23 cellular contexts compared by ENCODE assay signal in genomic region chr16:78628526-78628925, GRCh38.
DNase-seq lines count a peak whose midpoint lies in the region; TF ChIP-seq lines count a peak whose summit lies in the region.
"Had no signal": no experiment of that assay in that cellular context is flagged by ENCODE, and none has a peak within 500 bp of the region (broad histone marks: within the 10 kb centered on the region; RNA-seq: fewer than 3 reads in every experiment).

No MANE protein-coding gene starts in this region.

- no peak overlapping the region for H3K9ac ChIP-seq in neuronal stem cell (ENCODE audit: low read depth, low read length, poor library complexity)
- H3K9ac ChIP-seq: SK-N-SH had no signal

- no peak overlapping the region for H3K18ac ChIP-seq in neuronal stem cell (ENCODE audit: low read length)

- no peak overlapping the region for H4K91ac ChIP-seq in neuronal stem cell (ENCODE audit: low read depth, low read length, poor library complexity)

- H3K9me3 ChIP-seq in neuronal stem cell (replicated peaks in 1 of 2; ENCODE audit: control insufficient read depth in 2 of 2, insufficient read depth in 1 of 2, low read depth in 1 of 2, low read length in 2 of 2) = peaks cover 9 to 21% of the 10 kb centered on the region in 2 donors
- peaks cover 0 to 8% (median 0%) of the 10 kb centered on the region in 3 donors for H3K9me3 ChIP-seq in tibial artery
- H3K9me3 ChIP-seq in breast epithelium = peaks cover 3 to 10% of the 10 kb centered on the region in 2 donors
- H3K9me3 ChIP-seq: ascending aorta, MG63, SK-N-SH, upper lobe of right lung had no signal

- no peaks in the 10 kb centered on the region for H3K36me3 ChIP-seq in neuronal stem cell (replicated peaks in 1 of 2; ENCODE audit: control insufficient read depth in 2 of 2, insufficient read depth in 2 of 2, low read length in 2 of 2)
- no peaks in the 10 kb centered on the region for H3K36me3 ChIP-seq in tibial artery
- no peaks in the 10 kb centered on the region for H3K36me3 ChIP-seq in breast epithelium
- H3K36me3 ChIP-seq: ascending aorta, MG63, upper lobe of right lung had no signal

- H2BK15ac ChIP-seq in neuronal stem cell (ENCODE audit: low read length) = no peak overlapping the region

- TF ChIP-seq CTCF in fibroblast of villous mesenchyme (IDR thresholded peaks at IDR 0.05; ENCODE audit: insufficient read depth, low read depth, low read length) (no peak), tibial artery (IDR thresholded peaks at IDR 0.05) (no peak), breast epithelium (IDR thresholded peaks at IDR 0.05) (no peak)

- no peak overlapping the region for H2AK5ac ChIP-seq in neuronal stem cell (ENCODE audit: low read depth, low read length)

- no peak overlapping the region for H3K23ac ChIP-seq in neuronal stem cell (ENCODE audit: low read depth, low read length, poor library complexity)

- H3K4me1 ChIP-seq in neuronal stem cell (ENCODE audit: control insufficient read depth in 2 of 2, insufficient read depth in 1 of 2, low read depth in 1 of 2, low read length in 2 of 2) (peaks cover 6 to 9% of the 10 kb centered on the region in 2 donors), tibial artery (peaks cover 0 to 16% (median 3%) of the 10 kb centered on the region in 4 donors), breast epithelium (no peaks in the 10 kb centered on the region)
- H3K4me1 ChIP-seq: ascending aorta, upper lobe of right lung had no signal

- no peak overlapping the region for H3K14ac ChIP-seq in neuronal stem cell (ENCODE audit: low read length)

- no peak overlapping the region for H3K4me2 ChIP-seq in neuronal stem cell (ENCODE audit: insufficient read depth, low read length, poor library complexity, severe bottlenecking)
- H3K4me2 ChIP-seq: SK-N-SH had no signal

- peak overlapping the region; percentile 46 for H2AFZ ChIP-seq in neuronal stem cell (ENCODE audit: low read length)

- DNase-seq in NCI-H82 (lab: John Stamatoyannopoulos, UW) (peak; percentile 25), NCI-H82 treated with DMSO at 0.1 percent for 48 hours (lab: John Stamatoyannopoulos, UW; ENCODE audit: unreplicated experiment) (no peak), fibroblast of villous mesenchyme (ENCODE audit: low read depth) (peak; percentile 7), neuronal stem cell (ENCODE audit: low spot score) (no peak), hypothalamus (lab: John Stamatoyannopoulos, UW) (no peak), tibial artery (no peak), H4 (ENCODE audit: low spot score) (no peak), breast epithelium (ENCODE audit: low spot score in 2 of 2) (no peak)
- DNase-seq: activated CD4-positive, alpha-beta T cell treated with anti-CD3 and anti-CD28 coated beads, Interleukin-2, amount 50 U/mL, for 4 hours; activated CD4-positive, CD25-positive, alpha-beta regulatory T cell; activated T-cell treated with anti-CD3 and anti-CD28 coated beads, Interleukin-2, amount 50 U/mL, for 72 hours; islet precursor cell; left ventricle myocardium superior; MG63; naive B cell; NCI-H1930; NK-92 treated with Interleukin-12 subunit alpha and Interleukin-12 subunit beta, amount 100 ng/mL, for 24 hours; occipital lobe; SK-N-SH; upper lobe of right lung had no signal

- no peak overlapping the region for H2BK120ac ChIP-seq in neuronal stem cell (ENCODE audit: low read depth, low read length)

- TF ChIP-seq POLR2A in breast epithelium (IDR thresholded peaks at IDR 0.05) = no peak

- H3K27ac ChIP-seq in neuronal stem cell (replicated peaks; ENCODE audit: low read length) (no peak overlapping the region), tibial artery (no peak overlapping the region), breast epithelium (no peak overlapping the region)
- H3K27ac ChIP-seq: 22Rv1, ascending aorta, upper lobe of right lung had no signal

- H3K79me1 ChIP-seq in neuronal stem cell (ENCODE audit: low read depth, low read length) = no peaks in the 10 kb centered on the region

- H2BK5ac ChIP-seq in neuronal stem cell (ENCODE audit: low read length) = no peak overlapping the region

- WGBS in neuronal stem cell (ENCODE audit: extremely low coverage in 2 of 2, insufficient read length in 2 of 2, insufficient replicate concordance in 1 of 2), 2 donors = no CpG with 5 or more reads among the region's 6 CpGs

- H2BK12ac ChIP-seq in neuronal stem cell (ENCODE audit: low read length) = no peak overlapping the region

- no peak overlapping the region for H3K4me3 ChIP-seq in fibroblast of villous mesenchyme (ENCODE audit: low read depth, low read length)
- H3K4me3 ChIP-seq in neuronal stem cell (ENCODE audit: low read length in 2 of 2) = no peak overlapping the region
- H3K4me3 ChIP-seq in tibial artery = peak overlapping the region in 1 of 2 donors; percentile 15
- no peak overlapping the region for H3K4me3 ChIP-seq in breast epithelium
- H3K4me3 ChIP-seq: ascending aorta, K562, MG63, upper lobe of right lung had no signal

- H4K8ac ChIP-seq in neuronal stem cell (ENCODE audit: low read depth, low read length) = no peak overlapping the region

- H3K27me3 ChIP-seq in neuronal stem cell (ENCODE audit: control insufficient read depth in 3 of 3, insufficient read depth in 3 of 3, low read depth in 1 of 3, low read length in 3 of 3) (no peaks in the 10 kb centered on the region), tibial artery (no peaks in the 10 kb centered on the region), breast epithelium (no peaks in the 10 kb centered on the region)
- H3K27me3 ChIP-seq: ascending aorta, MG63, upper lobe of right lung had no signal

- intact Hi-C loops in tibial artery (cut with DNase I; ENCODE audit: low total_unique reads) = no loop called here
- intact Hi-C loops in breast epithelium (cut with DNase I; ENCODE audit: low total_unique reads) = no loop called here

- no peak overlapping the region for H3K4ac ChIP-seq in neuronal stem cell (ENCODE audit: low read length)

Comparison
In these comparisons a context has a peak if more than half of its experiments do, and no peak if none do; other contexts are left out.
1. DNase-seq: peak in NCI-H82 (single experiment) and fibroblast of villous mesenchyme (single experiment); none in NCI-H82 treated with DMSO at 0.1 percent for 48 hours (single experiment), neuronal stem cell (single experiment), hypothalamus (0 of 51), tibial artery (0 of 2), H4 (single experiment) and breast epithelium (0 of 2).